Comparison of ENCODE assay signal across 9 cellular contexts in the genomic region with DNA sequence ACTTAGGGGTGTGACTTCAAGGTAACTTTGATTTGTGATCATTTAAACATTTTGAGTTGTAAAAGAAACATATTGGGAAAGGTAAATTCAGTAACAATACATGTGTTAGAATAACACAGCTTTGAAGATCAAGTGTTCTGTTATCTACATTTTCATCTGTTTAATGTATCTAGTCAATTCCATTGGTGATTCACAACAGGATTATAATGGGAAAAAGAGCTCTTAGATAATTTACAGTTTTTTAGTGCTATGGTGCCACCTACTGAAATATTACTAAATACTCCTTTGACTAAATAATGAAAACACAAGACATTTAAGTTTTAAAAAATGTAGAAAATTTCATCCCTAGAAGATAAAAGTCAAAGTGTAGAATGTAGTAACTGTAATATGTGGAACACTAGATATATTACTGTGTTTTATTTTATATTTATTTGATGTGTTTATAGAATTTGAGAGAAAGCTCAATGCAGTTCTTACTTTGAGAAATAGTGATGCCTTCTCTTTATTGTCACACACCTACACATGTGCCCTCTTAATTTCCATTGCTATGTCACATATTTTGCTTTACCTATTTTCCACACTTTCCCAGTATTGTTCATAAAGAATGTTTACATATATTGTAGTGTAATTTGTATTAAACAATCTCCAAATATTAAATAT. TPM values are rescaled to one million over a fixed set of nuclear protein-coding genes. Genes with fewer than 3 reads are reported as not detected.
DNase-seq lines count a peak whose midpoint lies in the region; ATAC-seq and TF ChIP-seq lines count a peak whose summit lies in the region.
"Had no signal": no experiment of that assay in that cellular context is flagged by ENCODE, and none has a peak within 500 bp of the region (broad histone marks: within the 10 kb centered on the region; RNA-seq: fewer than 3 reads in every experiment).

No MANE protein-coding gene starts in this region.

- TF ChIP-seq CTCF in 22Rv1 (IDR thresholded peaks at IDR 0.05) = peak; percentile 74
- TF ChIP-seq CTCF in parathyroid adenoma (IDR thresholded peaks at IDR 0.05) = peak; percentile 17
- TF ChIP-seq CTCF in testis (IDR thresholded peaks at IDR 0.05) = no peak

- peak; percentile 33 for DNase-seq in GM04504 (ENCODE audit: low read depth)
- peak; percentile 41 for DNase-seq in NCI-H774 (lab: John Stamatoyannopoulos, UW)
- DNase-seq in cerebellar cortex (ENCODE audit: low spot score) = peak; percentile 12
- DNase-seq in activated effector memory CD4-positive, alpha-beta T cell treated with Interleukin-2 at 50 U/mL for 16 hours = no peak
- DNase-seq in testis = no peak

- no peak overlapping the region for H3K9ac ChIP-seq in parathyroid adenoma

- no peak for ATAC-seq in GM18517 (IDR thresholded peaks at IDR 0.05; ENCODE audit: unreplicated experiment)

- peak overlapping the region; percentile 46 for H2AFZ ChIP-seq in parathyroid adenoma

- no peak for TF ChIP-seq POLR2A in testis (IDR thresholded peaks at IDR 0.05)

- H3K27me3 ChIP-seq in parathyroid adenoma (ENCODE audit: control insufficient read depth, insufficient read depth, low read length) = no peaks in the 10 kb centered on the region
- no peaks in the 10 kb centered on the region for H3K27me3 ChIP-seq in testis

- H3K4me2 ChIP-seq in parathyroid adenoma (ENCODE audit: low read length) = no peak overlapping the region

- H3K4me1 ChIP-seq in parathyroid adenoma (peaks cover 13% of the 10 kb centered on the region), testis (no peaks in the 10 kb centered on the region)

- intact Hi-C loops in testis (cut with DNase I; ENCODE audit: low total_unique reads) = no loop called here

- H3K4me3 ChIP-seq in parathyroid adenoma (ENCODE audit: low read depth, low read length) (no peak overlapping the region), testis (no peak overlapping the region)

- H3K36me3 ChIP-seq in parathyroid adenoma (ENCODE audit: control insufficient read depth, insufficient read depth, low read length) (no peaks in the 10 kb centered on the region), testis (ENCODE audit: low read depth, missing control alignments) (no peaks in the 10 kb centered on the region)

- H3K79me2 ChIP-seq in parathyroid adenoma = no peaks in the 10 kb centered on the region

- H3K9me3 ChIP-seq in parathyroid adenoma (ENCODE audit: control insufficient read depth, low read length) (no peaks in the 10 kb centered on the region), testis (no peaks in the 10 kb centered on the region)

- H3K27ac ChIP-seq in 22Rv1 = no peak overlapping the region
- peak overlapping the region; percentile 19 for H3K27ac ChIP-seq in parathyroid adenoma
- no peak overlapping the region for H3K27ac ChIP-seq in testis
- H3K27ac ChIP-seq: epithelial cell of prostate had no signal

RNA-seq across cellular contexts. Expression of a gene that starts 47.4 kb away (rescaled TPM):
- 1 to 10 TPM; 5.1 to 9.7 TPM for total RNA-seq in testis
- polyA plus RNA-seq in testis (ENCODE audit: insufficient read depth, low read depth, low replicate concordance) = 10.8 TPM

Comparison
In these comparisons a context has a peak if more than half of its experiments do, and no peak if none do; other contexts are left out.
1. CTCF ChIP-seq: peak in 22Rv1 (single experiment) and parathyroid adenoma (single experiment); none in testis (0 of 3).
2. DNase-seq: peak in GM04504 (single experiment), NCI-H774 (single experiment) and cerebellar cortex (single experiment); none in activated effector memory CD4-positive, alpha-beta T cell treated with Interleukin-2 at 50 U/mL for 16 hours (single experiment) and testis (single experiment).